In genomic region chr1:62304975-62305374, GRCh38 we compare ENCODE assay signal across 27 cellular contexts. TPM values are rescaled to one million over a fixed set of nuclear protein-coding genes. Genes with fewer than 3 reads are reported as not detected.
"Had no signal": no experiment of that assay in that cellular context is flagged by ENCODE, and none has a peak within 500 bp of the region (broad histone marks: within the 10 kb centered on the region; RNA-seq: fewer than 3 reads in every experiment).

No MANE protein-coding gene starts in this region.

- DNase-seq: activated CD4-positive, alpha-beta T cell treated with anti-CD3 and anti-CD28 coated beads, Interleukin-2, amount 10 ng/mL, durations not matched to agents 24 days and 14 days; activated CD4-positive, alpha-beta T cell treated with anti-CD3 and anti-CD28 coated beads, Interleukin-2, amount 50 U/mL, for 4 hours; activated CD8-positive, alpha-beta T cell treated with anti-CD3 and anti-CD28 coated beads for 36 hours; activated gamma-delta T cell; activated naive CD4-positive, alpha-beta T cell treated with Interleukin-2 at 50 U/mL for 16 hours; activated naive CD8-positive, alpha-beta T cell treated with anti-CD3 and anti-CD28 coated beads, Interleukin-2, amount 50 U/mL, for 24 hours; activated T-cell treated with anti-CD3 and anti-CD28 coated beads, Interleukin-2, amount 50 U/mL, for 24 hours; anterior cingulate cortex; brain microvascular endothelial cell; central memory CD4-positive, alpha-beta T cell; Karpas-422; KBM-7; NCI-H1105; NCI-H1417 treated with DMSO at 0.1 percent for 48 hours; NCI-H1694 treated with DMSO at 0.1 percent for 48 hours; NCI-H2029; NCI-H2107; NCI-H2171; NCI-H510A; NCI-H526 treated with DMSO at 0.1 percent for 48 hours; PC-9; SIG-M5 had no signal

- H3K4me2 ChIP-seq: PC-9 had no signal

- H3K4me3 ChIP-seq: PC-9, SK-N-MC had no signal

- H3K27me3 ChIP-seq: brain microvascular endothelial cell had no signal

- H3K36me3 ChIP-seq: brain microvascular endothelial cell had no signal

- ATAC-seq: activated CD8-positive, alpha-beta T cell treated with anti-CD3 and anti-CD28 coated beads for 36 hours; activated naive CD8-positive, alpha-beta T cell treated with anti-CD3 and anti-CD28 coated beads, Interleukin-2, amount 50 U/mL, for 24 hours; Right ventricle myocardium inferior had no signal

- H3K27ac ChIP-seq: brain microvascular endothelial cell, PC-9, RWPE1, SK-N-MC had no signal

- H2AFZ ChIP-seq: PC-9 had no signal

RNA-seq across cellular contexts. Expression of gene KANK4, which starts 14.3 kb away (rescaled TPM):
- total RNA-seq: activated CD4-positive, alpha-beta T cell treated with anti-CD3 and anti-CD28 coated beads, Interleukin-2, amount 10 ng/mL, durations not matched to agents 24 days and 14 days; activated CD8-positive, alpha-beta T cell treated with anti-CD3 and anti-CD28 coated beads for 36 hours; activated T-helper 2 cell treated with anti-CD3 and anti-CD28 coated beads, Interferon-gamma antibody, Interleukin-2, Interleukin-4, amounts not matched to agents 10 μg/mL and 5 μg/mL and 100 μg/mL, durations not matched to agents 14 hours and 24 hours and 36 hours; OCI-LY7 had no signal
